1 cellular context compared by ENCODE assay signal in the genomic region with DNA sequence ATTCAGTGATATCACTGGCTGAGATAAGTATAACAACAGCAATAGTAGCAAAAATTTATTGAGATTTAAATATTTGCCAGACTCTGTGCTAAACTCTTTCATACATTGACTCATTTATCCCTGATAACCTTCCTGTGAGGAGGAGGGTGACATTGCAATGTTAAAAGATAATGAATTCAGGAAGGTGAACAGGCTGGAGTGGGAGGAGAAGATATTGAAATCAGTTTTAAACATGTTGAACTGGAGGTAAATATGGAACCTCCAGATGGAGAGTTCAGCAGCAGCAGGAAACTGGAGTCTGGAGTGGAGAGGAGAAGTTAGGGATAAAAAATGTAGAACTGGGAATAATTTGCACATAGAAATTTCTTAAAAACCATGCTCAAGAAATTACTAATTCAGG.
TF ChIP-seq lines count a peak whose summit lies in the region.

No MANE protein-coding gene starts in this region.

TF ChIP-seq in K562, 482 proteins besides CTCF, POLR2A, EP300 and RAD21 (continued from another document):
- TF ChIP-seq, protein P1, sequence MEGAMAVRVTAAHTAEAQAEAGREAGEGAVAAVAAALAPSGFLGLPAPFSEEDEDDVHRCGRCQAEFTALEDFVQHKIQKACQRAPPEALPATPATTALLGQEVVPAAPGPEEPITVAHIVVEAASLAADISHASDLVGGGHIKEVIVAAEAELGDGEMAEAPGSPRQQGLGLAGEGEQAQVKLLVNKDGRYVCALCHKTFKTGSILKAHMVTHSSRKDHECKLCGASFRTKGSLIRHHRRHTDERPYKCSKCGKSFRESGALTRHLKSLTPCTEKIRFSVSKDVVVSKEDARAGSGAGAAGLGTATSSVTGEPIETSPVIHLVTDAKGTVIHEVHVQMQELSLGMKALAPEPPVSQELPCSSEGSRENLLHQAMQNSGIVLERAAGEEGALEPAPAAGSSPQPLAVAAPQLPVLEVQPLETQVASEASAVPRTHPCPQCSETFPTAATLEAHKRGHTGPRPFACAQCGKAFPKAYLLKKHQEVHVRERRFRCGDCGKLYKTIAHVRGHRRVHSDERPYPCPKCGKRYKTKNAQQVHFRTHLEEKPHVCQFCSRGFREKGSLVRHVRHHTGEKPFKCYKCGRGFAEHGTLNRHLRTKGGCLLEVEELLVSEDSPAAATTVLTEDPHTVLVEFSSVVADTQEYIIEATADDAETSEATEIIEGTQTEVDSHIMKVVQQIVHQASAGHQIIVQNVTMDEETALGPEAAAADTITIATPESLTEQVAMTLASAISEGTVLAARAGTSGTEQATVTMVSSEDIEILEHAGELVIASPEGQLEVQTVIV (CRISPR knock-in tag; IDR thresholded peaks at IDR 0.05; ENCODE audit: borderline replicate concordance), result no peak
- TF ChIP-seq ZNF436 (CRISPR knock-in tag; IDR thresholded peaks at IDR 0.05) (no peak), SMAD1 (IDR thresholded peaks at IDR 0.05; ENCODE audit: low read depth, low read length, partially characterized antibody) (no peak), NR2F6 (CRISPR knock-in tag; IDR thresholded peaks at IDR 0.05) (no peak), RFX1 (IDR thresholded peaks at IDR 0.05) (no peak), FOXA3 (CRISPR knock-in tag; conservative IDR thresholded peaks at IDR 0.05 in 1 of 2, IDR thresholded peaks at IDR 0.05 in 1 of 2) (peak in 1 of 2 experiments; percentile 57; a peak in 2 of 4 replicates), TCFL5 (CRISPR knock-in tag; conservative IDR thresholded peaks at IDR 0.05) (no peak), MAFG (tag; conservative IDR thresholded peaks at IDR 0.05) (peak; percentile 45), TRIM28 (IDR thresholded peaks at IDR 0.05) (no peak), GTF2F1 (IDR thresholded peaks at IDR 0.05; ENCODE audit: low read depth, low read length) (no peak), BDP1 (IDR thresholded peaks at IDR 0.05; ENCODE audit: insufficient read depth, insufficient read length) (no peak), TCF3 (CRISPR knock-in tag; IDR thresholded peaks at IDR 0.05) (peak; percentile 76), ZNF224 (CRISPR knock-in tag; IDR thresholded peaks at IDR 0.05) (no peak), BRD9 (IDR thresholded peaks at IDR 0.05; ENCODE audit: low read depth, partially characterized antibody) (no peak), CHD2 (IDR thresholded peaks at IDR 0.05; ENCODE audit: low read depth, low read length) (no peak), ILF3 (IDR thresholded peaks at IDR 0.05; ENCODE audit: borderline replicate concordance) (no peak), PHB2 (IDR thresholded peaks at IDR 0.05; ENCODE audit: low read depth) (no peak)
- TF ChIP-seq, protein P2, sequence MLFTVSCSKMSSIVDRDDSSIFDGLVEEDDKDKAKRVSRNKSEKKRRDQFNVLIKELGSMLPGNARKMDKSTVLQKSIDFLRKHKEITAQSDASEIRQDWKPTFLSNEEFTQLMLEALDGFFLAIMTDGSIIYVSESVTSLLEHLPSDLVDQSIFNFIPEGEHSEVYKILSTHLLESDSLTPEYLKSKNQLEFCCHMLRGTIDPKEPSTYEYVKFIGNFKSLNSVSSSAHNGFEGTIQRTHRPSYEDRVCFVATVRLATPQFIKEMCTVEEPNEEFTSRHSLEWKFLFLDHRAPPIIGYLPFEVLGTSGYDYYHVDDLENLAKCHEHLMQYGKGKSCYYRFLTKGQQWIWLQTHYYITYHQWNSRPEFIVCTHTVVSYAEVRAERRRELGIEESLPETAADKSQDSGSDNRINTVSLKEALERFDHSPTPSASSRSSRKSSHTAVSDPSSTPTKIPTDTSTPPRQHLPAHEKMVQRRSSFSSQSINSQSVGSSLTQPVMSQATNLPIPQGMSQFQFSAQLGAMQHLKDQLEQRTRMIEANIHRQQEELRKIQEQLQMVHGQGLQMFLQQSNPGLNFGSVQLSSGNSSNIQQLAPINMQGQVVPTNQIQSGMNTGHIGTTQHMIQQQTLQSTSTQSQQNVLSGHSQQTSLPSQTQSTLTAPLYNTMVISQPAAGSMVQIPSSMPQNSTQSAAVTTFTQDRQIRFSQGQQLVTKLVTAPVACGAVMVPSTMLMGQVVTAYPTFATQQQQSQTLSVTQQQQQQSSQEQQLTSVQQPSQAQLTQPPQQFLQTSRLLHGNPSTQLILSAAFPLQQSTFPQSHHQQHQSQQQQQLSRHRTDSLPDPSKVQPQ (CRISPR knock-in tag; IDR thresholded peaks at IDR 0.05; ENCODE audit: borderline replicate concordance), result no peak
- TF ChIP-seq, protein P3, sequence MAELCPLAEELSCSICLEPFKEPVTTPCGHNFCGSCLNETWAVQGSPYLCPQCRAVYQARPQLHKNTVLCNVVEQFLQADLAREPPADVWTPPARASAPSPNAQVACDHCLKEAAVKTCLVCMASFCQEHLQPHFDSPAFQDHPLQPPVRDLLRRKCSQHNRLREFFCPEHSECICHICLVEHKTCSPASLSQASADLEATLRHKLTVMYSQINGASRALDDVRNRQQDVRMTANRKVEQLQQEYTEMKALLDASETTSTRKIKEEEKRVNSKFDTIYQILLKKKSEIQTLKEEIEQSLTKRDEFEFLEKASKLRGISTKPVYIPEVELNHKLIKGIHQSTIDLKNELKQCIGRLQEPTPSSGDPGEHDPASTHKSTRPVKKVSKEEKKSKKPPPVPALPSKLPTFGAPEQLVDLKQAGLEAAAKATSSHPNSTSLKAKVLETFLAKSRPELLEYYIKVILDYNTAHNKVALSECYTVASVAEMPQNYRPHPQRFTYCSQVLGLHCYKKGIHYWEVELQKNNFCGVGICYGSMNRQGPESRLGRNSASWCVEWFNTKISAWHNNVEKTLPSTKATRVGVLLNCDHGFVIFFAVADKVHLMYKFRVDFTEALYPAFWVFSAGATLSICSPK (IDR thresholded peaks at IDR 0.05; ENCODE audit: borderline replicate concordance), result no peak
- TF ChIP-seq, protein P4, sequence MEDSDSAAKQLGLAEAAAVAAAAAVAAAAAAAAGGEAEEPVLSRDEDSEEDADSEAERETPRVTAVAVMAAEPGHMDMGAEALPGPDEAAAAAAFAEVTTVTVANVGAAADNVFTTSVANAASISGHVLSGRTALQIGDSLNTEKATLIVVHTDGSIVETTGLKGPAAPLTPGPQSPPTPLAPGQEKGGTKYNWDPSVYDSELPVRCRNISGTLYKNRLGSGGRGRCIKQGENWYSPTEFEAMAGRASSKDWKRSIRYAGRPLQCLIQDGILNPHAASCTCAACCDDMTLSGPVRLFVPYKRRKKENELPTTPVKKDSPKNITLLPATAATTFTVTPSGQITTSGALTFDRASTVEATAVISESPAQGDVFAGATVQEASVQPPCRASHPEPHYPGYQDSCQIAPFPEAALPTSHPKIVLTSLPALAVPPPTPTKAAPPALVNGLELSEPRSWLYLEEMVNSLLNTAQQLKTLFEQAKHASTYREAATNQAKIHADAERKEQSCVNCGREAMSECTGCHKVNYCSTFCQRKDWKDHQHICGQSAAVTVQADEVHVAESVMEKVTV (CRISPR knock-in tag; IDR thresholded peaks at IDR 0.05), result no peak
- TF ChIP-seq, protein P5, sequence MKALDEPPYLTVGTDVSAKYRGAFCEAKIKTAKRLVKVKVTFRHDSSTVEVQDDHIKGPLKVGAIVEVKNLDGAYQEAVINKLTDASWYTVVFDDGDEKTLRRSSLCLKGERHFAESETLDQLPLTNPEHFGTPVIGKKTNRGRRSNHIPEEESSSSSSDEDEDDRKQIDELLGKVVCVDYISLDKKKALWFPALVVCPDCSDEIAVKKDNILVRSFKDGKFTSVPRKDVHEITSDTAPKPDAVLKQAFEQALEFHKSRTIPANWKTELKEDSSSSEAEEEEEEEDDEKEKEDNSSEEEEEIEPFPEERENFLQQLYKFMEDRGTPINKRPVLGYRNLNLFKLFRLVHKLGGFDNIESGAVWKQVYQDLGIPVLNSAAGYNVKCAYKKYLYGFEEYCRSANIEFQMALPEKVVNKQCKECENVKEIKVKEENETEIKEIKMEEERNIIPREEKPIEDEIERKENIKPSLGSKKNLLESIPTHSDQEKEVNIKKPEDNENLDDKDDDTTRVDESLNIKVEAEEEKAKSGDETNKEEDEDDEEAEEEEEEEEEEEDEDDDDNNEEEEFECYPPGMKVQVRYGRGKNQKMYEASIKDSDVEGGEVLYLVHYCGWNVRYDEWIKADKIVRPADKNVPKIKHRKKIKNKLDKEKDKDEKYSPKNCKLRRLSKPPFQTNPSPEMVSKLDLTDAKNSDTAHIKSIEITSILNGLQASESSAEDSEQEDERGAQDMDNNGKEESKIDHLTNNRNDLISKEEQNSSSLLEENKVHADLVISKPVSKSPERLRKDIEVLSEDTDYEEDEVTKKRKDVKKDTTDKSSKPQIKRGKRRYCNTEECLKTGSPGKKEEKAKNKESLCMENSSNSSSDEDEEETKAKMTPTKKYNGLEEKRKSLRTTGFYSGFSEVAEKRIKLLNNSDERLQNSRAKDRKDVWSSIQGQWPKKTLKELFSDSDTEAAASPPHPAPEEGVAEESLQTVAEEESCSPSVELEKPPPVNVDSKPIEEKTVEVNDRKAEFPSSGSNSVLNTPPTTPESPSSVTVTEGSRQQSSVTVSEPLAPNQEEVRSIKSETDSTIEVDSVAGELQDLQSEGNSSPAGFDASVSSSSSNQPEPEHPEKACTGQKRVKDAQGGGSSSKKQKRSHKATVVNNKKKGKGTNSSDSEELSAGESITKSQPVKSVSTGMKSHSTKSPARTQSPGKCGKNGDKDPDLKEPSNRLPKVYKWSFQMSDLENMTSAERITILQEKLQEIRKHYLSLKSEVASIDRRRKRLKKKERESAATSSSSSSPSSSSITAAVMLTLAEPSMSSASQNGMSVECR (CRISPR knock-in tag; IDR thresholded peaks at IDR 0.05), result no peak
- TF ChIP-seq, protein P6, sequence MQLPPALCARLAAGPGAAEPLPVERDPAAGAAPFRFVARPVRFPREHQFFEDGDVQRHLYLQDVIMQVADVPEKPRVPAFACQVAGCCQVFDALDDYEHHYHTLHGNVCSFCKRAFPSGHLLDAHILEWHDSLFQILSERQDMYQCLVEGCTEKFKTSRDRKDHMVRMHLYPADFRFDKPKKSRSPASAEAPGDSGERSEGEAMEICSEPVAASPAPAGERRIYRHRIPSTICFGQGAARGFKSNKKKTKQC (CRISPR knock-in tag; IDR thresholded peaks at IDR 0.05), result no peak
TF ChIP-seq in K562: peak in this region for 19.
